In genomic region chr5:68818870-68819269, GRCh38 we compare ENCODE assay signal across 1 cellular context.
TF ChIP-seq lines count a peak whose summit lies in the region.

No MANE protein-coding gene starts in this region.

TF ChIP-seq in GM23338, 12 proteins besides CTCF, POLR2A, EP300 and RAD21 (continued from another document):
- TF ChIP-seq ZNF462 (CRISPR knock-in tag; IDR thresholded peaks at IDR 0.05) = no peak
- no peak for TF ChIP-seq EZH2phosphoT487 (IDR thresholded peaks at IDR 0.05; ENCODE audit: unreplicated experiment)
- no peak for TF ChIP-seq CREB1 (CRISPR knock-in tag; IDR thresholded peaks at IDR 0.05; ENCODE audit: low read depth)
